Comparison of ENCODE assay signal across 1 cellular context in the genomic region with DNA sequence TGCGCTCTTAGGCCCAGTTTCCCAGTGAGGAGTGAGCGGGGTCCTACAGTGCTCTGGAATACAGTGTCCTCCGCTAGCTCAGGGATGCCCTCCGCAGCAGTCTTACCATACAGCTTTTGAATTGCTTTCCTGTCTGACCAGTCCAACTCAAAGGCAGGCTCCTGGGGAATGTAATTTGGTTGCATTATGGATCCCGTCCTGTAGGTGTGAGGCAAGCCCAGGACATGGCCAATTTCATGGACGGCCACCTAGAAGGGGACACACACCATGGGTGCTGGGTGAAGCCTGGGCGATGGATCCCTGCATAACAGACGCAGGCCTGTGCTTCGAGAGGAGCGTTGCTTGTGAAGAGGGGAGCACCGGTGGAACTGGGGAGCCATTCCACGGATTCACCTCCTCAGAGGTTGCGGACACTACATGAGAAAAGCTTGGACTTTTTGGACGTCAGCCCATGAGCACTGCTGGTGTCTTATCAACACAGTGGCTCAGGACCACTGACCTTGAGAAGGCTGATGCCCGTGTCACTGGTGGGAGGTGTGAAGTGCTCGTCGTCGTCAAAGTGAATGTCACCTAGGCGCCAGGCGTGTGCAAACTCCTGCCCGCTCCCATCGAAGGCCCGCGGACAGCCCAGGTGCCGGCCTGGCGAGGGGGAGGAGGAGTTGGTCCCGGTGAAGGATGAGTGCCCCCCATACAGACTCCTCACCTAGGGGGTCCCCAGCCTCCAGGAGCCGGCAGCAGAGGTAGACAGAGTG.
TF ChIP-seq lines count a peak whose summit lies in the region.

No MANE protein-coding gene starts in this region.

TF ChIP-seq in HCT116, 20 proteins besides CTCF, POLR2A, EP300 and RAD21:
- TF ChIP-seq SIN3A (IDR thresholded peaks at IDR 0.05; ENCODE audit: low read depth): no peak
- TF ChIP-seq, protein P1, sequence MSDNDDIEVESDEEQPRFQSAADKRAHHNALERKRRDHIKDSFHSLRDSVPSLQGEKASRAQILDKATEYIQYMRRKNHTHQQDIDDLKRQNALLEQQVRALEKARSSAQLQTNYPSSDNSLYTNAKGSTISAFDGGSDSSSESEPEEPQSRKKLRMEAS (IDR thresholded peaks at IDR 0.05): no peak
